In the genomic region with DNA sequence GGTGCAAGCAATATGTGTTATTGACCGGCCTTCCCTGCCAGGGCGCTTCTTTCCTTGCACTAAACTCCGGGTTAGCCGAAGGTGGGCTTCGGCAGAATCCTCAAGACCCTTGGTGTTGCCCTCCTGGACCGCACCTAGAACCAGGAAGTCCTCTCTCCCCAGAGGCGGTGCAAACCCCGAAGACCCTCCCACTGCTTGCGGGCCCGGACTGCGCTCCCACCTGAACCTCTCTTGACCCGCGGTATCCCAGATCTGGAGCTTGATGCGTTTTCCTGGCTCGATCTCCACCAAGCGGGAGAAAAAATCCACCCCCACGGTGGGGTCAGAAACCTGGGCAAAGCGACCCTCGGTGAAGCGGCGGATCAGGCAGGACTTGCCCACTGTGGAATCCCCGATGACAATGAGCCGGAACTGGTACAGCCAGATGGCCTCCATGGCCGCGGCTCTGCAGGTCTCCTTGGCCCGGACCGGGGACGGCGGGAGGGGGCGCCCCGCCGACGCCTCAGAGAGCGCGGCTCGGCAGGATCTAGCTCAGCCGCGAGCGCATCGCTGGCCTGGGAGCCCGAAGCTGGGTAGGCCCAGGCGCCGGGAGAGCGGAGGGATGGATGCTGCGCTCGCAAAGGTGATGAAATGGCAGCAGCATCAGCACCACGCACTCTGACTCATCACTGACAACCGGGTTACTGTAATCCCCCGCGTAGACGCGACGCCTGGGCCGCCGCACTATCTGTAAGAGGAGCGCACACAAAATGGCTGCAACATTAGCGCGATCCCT, we compare ENCODE assay signal across 8 cellular contexts. TPM values are rescaled to one million over a fixed set of nuclear protein-coding genes. Genes with fewer than 3 reads are reported as not detected.
DNase-seq lines count a peak whose midpoint lies in the region; FAIRE-seq and TF ChIP-seq lines count a peak whose summit lies in the region.

A gene with protein sequence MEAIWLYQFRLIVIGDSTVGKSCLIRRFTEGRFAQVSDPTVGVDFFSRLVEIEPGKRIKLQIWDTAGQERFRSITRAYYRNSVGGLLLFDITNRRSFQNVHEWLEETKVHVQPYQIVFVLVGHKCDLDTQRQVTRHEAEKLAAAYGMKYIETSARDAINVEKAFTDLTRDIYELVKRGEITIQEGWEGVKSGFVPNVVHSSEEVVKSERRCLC (minus strand): TSS at position 638 of the 775 bp plus-strand sequence. CDS start 203 bp downstream, at position 435.

- H3K4me3 ChIP-seq in Loucy (ENCODE audit: low read length, poor library complexity, severe bottlenecking) (peak within 1 kb of the TSS; percentile 86), retinal pigment epithelial cell (ENCODE audit: low read length) (peak within 1 kb of the TSS; percentile 59)

- intact Hi-C loops in T-helper 1 cell treated with Interleukin-12 subunit alpha and Interleukin-12 subunit beta and Interleukin-4 antibody, amounts not matched to agents 30 ng/mL and 1 ng/mL, for 36 hours (cut with micrococcal nuclease): loop anchor here (1.0 to 5.0 kb wide), 7 partner anchors 48 to 617 kb away; a partner anchor contains a TSS

- H3K36me3 ChIP-seq in Loucy (ENCODE audit: insufficient read depth, low read length): no peaks in the 10 kb centered on the region

- H3F3A ChIP-seq in Loucy (ENCODE audit: low read depth): no peaks in the 10 kb centered on the region

- H3K9ac ChIP-seq in Loucy (ENCODE audit: low read depth, low read length, poor library complexity, severe bottlenecking): peak within 1 kb of the TSS; percentile 78

- FAIRE-seq in G401.6 (lab: Jason Lieb, UNC): peak; percentile 89

- H3K4me1 ChIP-seq in Loucy (ENCODE audit: insufficient read depth, low read length, poor library complexity, severe bottlenecking): peaks cover 12% of the 10 kb centered on the region

- no peaks in the 10 kb centered on the region for H3K9me2 ChIP-seq in Loucy (replicated peaks; ENCODE audit: low read depth, low read length)

- H4K20me1 ChIP-seq in Loucy (ENCODE audit: insufficient read depth, low read length, poor library complexity, severe bottlenecking): no peaks in the 10 kb centered on the region

- no peaks in the 10 kb centered on the region for H3K27me3 ChIP-seq in Loucy (ENCODE audit: insufficient read depth, low read length, poor library complexity, severe bottlenecking)

- DNase-seq in H4 (ENCODE audit: low spot score): peak; percentile 67
- peak in 54 of 56 donors; percentile 1 to 81 (median 52) for DNase-seq in amygdala (lab: John Stamatoyannopoulos, UW)
- peak; percentile 14 for DNase-seq in hepatic stellate cell (ENCODE audit: low spot score)
- DNase-seq in retinal pigment epithelial cell (ENCODE audit: low read depth): peak; percentile 18
- no peak for DNase-seq in LoVo (ENCODE audit: low spot score)

- H3K79me2 ChIP-seq in Loucy (ENCODE audit: insufficient read depth, low read length): peaks cover 20% of the 10 kb centered on the region

- H3K4me2 ChIP-seq in Loucy (ENCODE audit: low read depth, low read length, poor library complexity, severe bottlenecking): peak within 1 kb of the TSS; percentile 87

- H2AFZ ChIP-seq in Loucy (ENCODE audit: low read length): peak within 1 kb of the TSS; percentile 96

- no peaks in the 10 kb centered on the region for H3K9me3 ChIP-seq in Loucy (ENCODE audit: insufficient read depth, low read depth, low read length)

- peak; percentile 21; the same call in 1 of the 2 replicates for TF ChIP-seq CTCF in Loucy (conservative IDR thresholded peaks at IDR 0.05; ENCODE audit: low read length)
- no peak for TF ChIP-seq CTCF in retinal pigment epithelial cell (conservative IDR thresholded peaks at IDR 0.05; ENCODE audit: low read depth, low read length)

RNA-seq across cellular contexts. Expression of the gene that starts here (rescaled TPM):
- total RNA-seq in H4 (2014; rRNA removed; shearing (Covaris generic)): 1.6 and 2.6 TPM in 2 replicates
- total RNA-seq in T-helper 1 cell treated with Interleukin-12 subunit alpha and Interleukin-12 subunit beta and Interleukin-4 antibody, amounts not matched to agents 30 ng/mL and 1 ng/mL, for 36 hours: 11.5 and 11.6 TPM in 2 replicates
